In the genomic region with DNA sequence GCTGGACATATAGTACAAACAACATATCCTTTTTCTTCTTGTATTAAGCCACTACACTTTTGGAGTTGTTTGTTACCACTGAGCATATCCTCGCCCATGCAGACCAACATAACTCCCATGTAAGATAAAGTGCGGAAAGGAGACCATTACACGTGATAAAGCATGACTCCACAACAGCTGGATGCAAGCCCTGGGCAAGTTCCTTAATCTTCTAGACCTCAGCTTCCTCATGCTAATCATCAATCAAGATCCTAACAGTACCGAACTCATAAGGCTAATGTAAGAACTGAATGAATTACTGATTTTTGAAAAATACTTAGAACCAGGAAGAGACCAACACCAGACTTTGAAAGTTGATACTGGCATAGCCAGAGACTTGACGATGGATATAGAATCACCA, we compare ENCODE assay signal across 11 cellular contexts. TPM values are rescaled to one million over a fixed set of nuclear protein-coding genes. Genes with fewer than 3 reads are reported as not detected.
DNase-seq lines count a peak whose midpoint lies in the region; ATAC-seq and TF ChIP-seq lines count a peak whose summit lies in the region.
"Had no signal": no experiment of that assay in that cellular context is flagged by ENCODE, and none has a peak within 500 bp of the region (broad histone marks: within the 10 kb centered on the region; RNA-seq: fewer than 3 reads in every experiment).

No MANE protein-coding gene starts in this region.

- no peak overlapping the region for H3K4me3 Mint-ChIP-seq in T-cell

- TF ChIP-seq CTCF in fibroblast of the aortic adventitia (IDR thresholded peaks at IDR 0.05; ENCODE audit: insufficient read depth, low read length) = no peak
- TF ChIP-seq CTCF in upper lobe of right lung (IDR thresholded peaks at IDR 0.05) = no peak

- intact Hi-C loops in left ventricle myocardium superior (cut with micrococcal nuclease) (no loop called here), Right ventricle myocardium inferior (cut with DNase I) (no loop called here), upper lobe of right lung (cut with DNase I) (no loop called here)

- ATAC-seq in left ventricle myocardium superior (peak; percentile 52), Right ventricle myocardium inferior (no peak), T-cell (replicated peaks in 1 of 4) (no peak), upper lobe of right lung (peak; percentile 82), HG02623 (IDR thresholded peaks at IDR 0.05; ENCODE audit: unreplicated experiment) (no peak)

- H3K9me3 Mint-ChIP-seq in T-cell = no peaks in the 10 kb centered on the region

- POLR2A ChIA-PET in T-cell (lab: Charles Lee) = interaction anchor here in 1 of 2 donors (0.6 to 0.7 kb wide), 2 partner anchors 36 to 248 kb away, joined by 3 to 5 read pairs; no protein-coding TSS in a partner anchor

- no peaks in the 10 kb centered on the region for H3K4me1 ChIP-seq in upper lobe of right lung

- peaks cover 97% of the 10 kb centered on the region for H3K36me3 ChIP-seq in upper lobe of right lung

- H3K27me3 Mint-ChIP-seq in T-cell = no peaks in the 10 kb centered on the region

- peaks cover 11 to 18% (median 12%) of the 10 kb centered on the region in 3 donors for H3K4me1 Mint-ChIP-seq in T-cell

- CTCF ChIA-PET in T-cell (lab: Charles Lee) = no interaction called here

- H3K27ac Mint-ChIP-seq in T-cell = peak overlapping the region; percentile 41 to 52

- H3K27ac ChIP-seq in upper lobe of right lung = peak overlapping the region; percentile 48

- DNase-seq in left ventricle myocardium superior (no peak), Right ventricle myocardium inferior (ENCODE audit: missing footprints) (no peak), T-cell (peak in 1 of 34 experiments; percentile 10), fibroblast of the aortic adventitia (ENCODE audit: low read depth) (peak; percentile 18), upper lobe of right lung (no peak), ecto neural progenitor cell (ENCODE audit: low spot score) (no peak), DMS53 (lab: John Stamatoyannopoulos, UW) (no peak)
- DNase-seq: hippocampal formation, T-helper 9 cell had no signal

- no peaks in the 10 kb centered on the region for H3K9me3 ChIP-seq in upper lobe of right lung

- no peak overlapping the region for H3K4me3 ChIP-seq in fibroblast of the aortic adventitia (ENCODE audit: low read depth, low read length)
- H3K4me3 ChIP-seq in upper lobe of right lung = no peak overlapping the region

- H3K27me3 ChIP-seq in upper lobe of right lung = no peaks in the 10 kb centered on the region

- peaks cover 68% of the 10 kb centered on the region for H3K36me3 Mint-ChIP-seq in T-cell

RNA-seq across cellular contexts. Expression of gene GSG1L, which starts 47.0 kb away (rescaled TPM):
- total RNA-seq in left ventricle myocardium superior = 1.9 TPM
- 0.19 TPM for total RNA-seq in Right ventricle myocardium inferior
- not detected for total RNA-seq in T-cell
- total RNA-seq in fibroblast of the aortic adventitia (ENCODE audit: low replicate concordance) = not detected in 2 replicates
- total RNA-seq in upper lobe of right lung = 1.6 TPM
- total RNA-seq: OCI-LY7 had no signal

Comparison
In these comparisons a context has a peak if more than half of its experiments do, and no peak if none do; other contexts are left out.
1. ATAC-seq: peak in left ventricle myocardium superior (single experiment) and upper lobe of right lung (single experiment); none in Right ventricle myocardium inferior (single experiment), T-cell (0 of 4) and HG02623 (single experiment).